ENCODE assay signal across 8 cellular contexts in genomic region chr1:151347523-151348246, GRCh38. TPM values are rescaled to one million over a fixed set of nuclear protein-coding genes. Genes with fewer than 3 reads are reported as not detected.
DNase-seq lines count a peak whose midpoint lies in the region; ATAC-seq and TF ChIP-seq lines count a peak whose summit lies in the region.

No MANE protein-coding gene starts in this region.

- 0 out of 2 replicates have a peak, but pooled peaks cover 9% of the 10 kb centered on the region for H3F3A ChIP-seq in GM23338 (replicated peaks; ENCODE audit: low read depth)

- no peaks in the 10 kb centered on the region for H3K9me3 ChIP-seq in liver (ENCODE audit: control insufficient read depth in 4 of 4, low read length in 3 of 4)

- H3K36me3 ChIP-seq in GM23338 (ENCODE audit: insufficient read depth) (peaks cover 14% of the 10 kb centered on the region; the same call in 1 of the 2 replicates), liver (ENCODE audit: control insufficient read depth in 4 of 4, insufficient read depth in 3 of 4, low read depth in 1 of 4, low read length in 3 of 4) (peaks cover 0 to 21% (median 9%) of the 10 kb centered on the region in 4 donors)

- no peak overlapping the region for H3K9ac ChIP-seq in liver (ENCODE audit: low read depth in 1 of 2, low read length in 2 of 2)

- H2AFZ ChIP-seq in GM23338: peak overlapping the region; percentile 4; the same call in 1 of the 2 replicates

- DNase-seq in GM23338 (ENCODE audit: low spot score) (no peak), RKO (ENCODE audit: low spot score) (no peak), amniotic stem cell (lab: John Stamatoyannopoulos, UW) (no peak), DMS114 treated with DMSO at 0.1 percent for 48 hours (lab: John Stamatoyannopoulos, UW; ENCODE audit: unreplicated experiment) (no peak)
- DNase-seq in activated naive CD8-positive, alpha-beta T cell treated with anti-CD3 and anti-CD28 coated beads for 36 hours: no peak

- H3K27me3 ChIP-seq in GM23338 (ENCODE audit: insufficient read depth) (no peaks in the 10 kb centered on the region), liver (ENCODE audit: control insufficient read depth in 4 of 4, insufficient read depth in 4 of 4, low read length in 3 of 4) (no peaks in the 10 kb centered on the region)

- no peaks in the 10 kb centered on the region for H3K9me2 ChIP-seq in GM23338 (ENCODE audit: insufficient read depth)

- H3K27ac Mint-ChIP-seq in GM23338: peak overlapping the region; percentile 100
- peak overlapping the region; percentile 99 for H3K27ac Mint-ChIP-seq in activated naive CD8-positive, alpha-beta T cell treated with anti-CD3 and anti-CD28 coated beads for 36 hours

- ATAC-seq in GM23338: no peak
- no peak for ATAC-seq in HG03025 (IDR thresholded peaks at IDR 0.05; ENCODE audit: low FRiP score, unreplicated experiment)

- peak overlapping the region; percentile 63 for H3K27ac ChIP-seq in 22Rv1
- H3K27ac ChIP-seq in GM23338 (ENCODE audit: low read depth): peak overlapping the region; percentile 74
- H3K27ac ChIP-seq in liver (ENCODE audit: low read depth in 1 of 2, low read length in 2 of 2): peak overlapping the region in 1 of 2 donors; percentile 10

- peaks cover 54% of the 10 kb centered on the region for H3K36me3 Mint-ChIP-seq in GM23338 (ENCODE audit: low read depth)
- H3K36me3 Mint-ChIP-seq in activated naive CD8-positive, alpha-beta T cell treated with anti-CD3 and anti-CD28 coated beads for 36 hours: peaks cover 20% of the 10 kb centered on the region

- peaks cover 28% of the 10 kb centered on the region for H3K9me3 Mint-ChIP-seq in GM23338
- peaks cover 4% of the 10 kb centered on the region for H3K9me3 Mint-ChIP-seq in activated naive CD8-positive, alpha-beta T cell treated with anti-CD3 and anti-CD28 coated beads for 36 hours

- H3K4me1 ChIP-seq in GM23338 (ENCODE audit: insufficient read depth): peaks cover 18% of the 10 kb centered on the region
- peaks cover 0 to 10% (median 8%) of the 10 kb centered on the region in 4 donors for H3K4me1 ChIP-seq in liver (ENCODE audit: control insufficient read depth in 4 of 4, insufficient read depth in 4 of 4, low read length in 3 of 4)

- H3K79me2 ChIP-seq in GM23338 (replicated peaks; ENCODE audit: insufficient read depth): peaks cover 16% of the 10 kb centered on the region

- 30% methylated on average over 12 of the region's 12 CpGs for WGBS in liver

- H3K4me2 ChIP-seq in GM23338: peak overlapping the region; percentile 65

- no peak for TF ChIP-seq RAD21 in liver (IDR thresholded peaks at IDR 0.05)

- H3K4me1 Mint-ChIP-seq in GM23338: peaks cover 20% of the 10 kb centered on the region
- peaks cover 32% of the 10 kb centered on the region for H3K4me1 Mint-ChIP-seq in activated naive CD8-positive, alpha-beta T cell treated with anti-CD3 and anti-CD28 coated beads for 36 hours

- peak overlapping the region; percentile 43 for H3K4me3 ChIP-seq in GM23338
- H3K4me3 ChIP-seq in liver (ENCODE audit: low read depth in 1 of 3, low read length in 3 of 3): peak overlapping the region in 2 of 3 donors; percentile 39 to 78

- TF ChIP-seq CTCF in 22Rv1 (IDR thresholded peaks at IDR 0.05): no peak
- no peak for TF ChIP-seq CTCF in GM23338 (conservative IDR thresholded peaks at IDR 0.05; ENCODE audit: low read depth in 2 of 2)
- no peak for TF ChIP-seq CTCF in liver (IDR thresholded peaks at IDR 0.05; ENCODE audit: low read depth, low read length, missing input control)

- H4K20me1 ChIP-seq in GM23338 (replicated peaks; ENCODE audit: insufficient read depth): no peaks in the 10 kb centered on the region; the same call in 1 of the 2 replicates

- peak overlapping the region; percentile 87 for H3K4me3 Mint-ChIP-seq in GM23338
- H3K4me3 Mint-ChIP-seq in activated naive CD8-positive, alpha-beta T cell treated with anti-CD3 and anti-CD28 coated beads for 36 hours: peak overlapping the region; percentile 97

- H3K27me3 Mint-ChIP-seq in GM23338 (ENCODE audit: insufficient read depth, low read depth, poor library complexity): peaks cover 19% of the 10 kb centered on the region
- no peaks in the 10 kb centered on the region for H3K27me3 Mint-ChIP-seq in activated naive CD8-positive, alpha-beta T cell treated with anti-CD3 and anti-CD28 coated beads for 36 hours

TF ChIP-seq in GM23338, 12 proteins besides CTCF, POLR2A, EP300 and RAD21 (continues in another document):
- TF ChIP-seq EZH2 (IDR thresholded peaks at IDR 0.05; ENCODE audit: low read depth, unreplicated experiment): no peak
- no peak for TF ChIP-seq POLR2AphosphoS5 (IDR thresholded peaks at IDR 0.05; ENCODE audit: low read depth)

TF ChIP-seq in liver, 16 proteins besides CTCF, POLR2A, EP300 and RAD21 (continues in another document):
- TF ChIP-seq ZBTB33 (IDR thresholded peaks at IDR 0.05) (no peak), FOXA1 (IDR thresholded peaks at IDR 0.05) (no peak), TAF1 (conservative IDR thresholded peaks at IDR 0.05) (no peak), YY1 (IDR thresholded peaks at IDR 0.05) (no peak), FOXA2 (IDR thresholded peaks at IDR 0.05) (no peak), EGR1 (IDR thresholded peaks at IDR 0.05; ENCODE audit: low read depth in 2 of 2) (no peak), HNF4G (IDR thresholded peaks at IDR 0.05) (no peak), ATF3 (IDR thresholded peaks at IDR 0.05) (no peak), NR2F2 (IDR thresholded peaks at IDR 0.05) (no peak), RXRA (IDR thresholded peaks at IDR 0.05) (no peak), JUND (IDR thresholded peaks at IDR 0.05) (no peak)
- TF ChIP-seq, protein P1, sequence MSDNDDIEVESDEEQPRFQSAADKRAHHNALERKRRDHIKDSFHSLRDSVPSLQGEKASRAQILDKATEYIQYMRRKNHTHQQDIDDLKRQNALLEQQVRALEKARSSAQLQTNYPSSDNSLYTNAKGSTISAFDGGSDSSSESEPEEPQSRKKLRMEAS (IDR thresholded peaks at IDR 0.05): no peak

RNA-seq across cellular contexts. Expression of gene RFX5, which starts 0.6 kb away (rescaled TPM):
- 44.5 and 48.5 TPM in 2 replicates for total RNA-seq in GM23338 (2014; rRNA removed; shearing (Covaris generic))
- polyA plus RNA-seq in GM23338 (2016; fragmentation: Nextera tagmentation; extraction: Ambion mirVana) (13.0 and 13.3 TPM in 2 replicates), liver (1 to 10 TPM; 5.2 to 6.5 TPM)
- total RNA-seq in activated naive CD8-positive, alpha-beta T cell treated with anti-CD3 and anti-CD28 coated beads for 36 hours: 10 to 100 TPM; 55.2 to 58.6 TPM
- 10 to 100 TPM; 15.6 to 17.5 TPM for total RNA-seq in liver

RNA-seq across cellular contexts. Expression of gene PI4KB, which starts 20.5 kb away (rescaled TPM):
- 19.1 and 25.5 TPM in 2 replicates for total RNA-seq in GM23338 (2014; rRNA removed; shearing (Covaris generic))
- 12.3 and 15.3 TPM in 2 replicates for polyA plus RNA-seq in GM23338 (2016; fragmentation: Nextera tagmentation; extraction: Ambion mirVana)
- 10 to 100 TPM; 46.4 to 49.4 TPM for total RNA-seq in activated naive CD8-positive, alpha-beta T cell treated with anti-CD3 and anti-CD28 coated beads for 36 hours
- 10 to 100 TPM; 24.2 to 27.1 TPM for total RNA-seq in liver
- 10 to 100 TPM; 14.2 to 14.3 TPM for polyA plus RNA-seq in liver

RNA-seq across cellular contexts. Expression of gene SELENBP1, which starts 24.8 kb away (rescaled TPM):
- total RNA-seq in GM23338 (2014; rRNA removed; shearing (Covaris generic)): 13.4 and 14.5 TPM in 2 replicates
- 10.7 and 12.3 TPM in 2 replicates for polyA plus RNA-seq in GM23338 (2016; fragmentation: Nextera tagmentation; extraction: Ambion mirVana)
- total RNA-seq in activated naive CD8-positive, alpha-beta T cell treated with anti-CD3 and anti-CD28 coated beads for 36 hours: not detected
- total RNA-seq in liver: 100 to 1,000 TPM; 152 to 387 TPM
- 100 to 1,000 TPM; 141 to 209 TPM for polyA plus RNA-seq in liver

RNA-seq across cellular contexts. Expression of gene PSMB4, which starts 51.7 kb away (rescaled TPM):
- 348 and 352 TPM in 2 replicates for total RNA-seq in GM23338 (2014; rRNA removed; shearing (Covaris generic))
- polyA plus RNA-seq in GM23338 (2016; fragmentation: Nextera tagmentation; extraction: Ambion mirVana) (417 and 443 TPM in 2 replicates), liver (100 to 1,000 TPM; 191 to 228 TPM)
- 100 to 1,000 TPM; 413 to 425 TPM for total RNA-seq in activated naive CD8-positive, alpha-beta T cell treated with anti-CD3 and anti-CD28 coated beads for 36 hours
- 100 to 1,000 TPM; 130 to 212 TPM for total RNA-seq in liver

Comparison
In these comparisons a context has a peak if more than half of its experiments do, and no peak if none do; other contexts are left out.
1. RNA of gene SELENBP1, which starts 24.8 kb away (total RNA-seq): 152 to 387 TPM in liver and 13.4 to 14.5 TPM in GM23338; not detected in activated naive CD8-positive, alpha-beta T cell treated with anti-CD3 and anti-CD28 coated beads for 36 hours; every median in the first group is over 10 times any median in the second.